Comparison of ENCODE assay signal across 10 cellular contexts in genomic region chr2:167196461-167197252, GRCh38.
A peak's percentile ranks its signal among the peaks of the same experiment; 100 is the strongest.
DNase-seq lines count a peak whose midpoint lies in the region; ATAC-seq, FAIRE-seq and TF ChIP-seq lines count a peak whose summit lies in the region.
"Had no signal": no experiment of that assay in that cellular context is flagged by ENCODE, and none has a peak within 500 bp of the region (broad histone marks: within the 10 kb centered on the region; RNA-seq: fewer than 3 reads in every experiment).

No MANE protein-coding gene starts in this region.

- no peaks in the 10 kb centered on the region for H3K36me3 Mint-ChIP-seq in endodermal cell (ENCODE audit: low read depth)

- H3K27ac ChIP-seq in K562 (ENCODE audit: extremely low read depth, low read depth, low read length) (no peak overlapping the region), neutrophil (peak overlapping the region; percentile 15), endodermal cell (ENCODE audit: low read depth, low read length) (no peak overlapping the region)

- CTCF ChIA-PET in K562 (lab: Yijun Ruan, JAX; ENCODE audit: low intra/inter-chr PET ratio): no interaction called here

- intact Hi-C loops in K562 (cut with micrococcal nuclease): no loop called here

- no peak for ATAC-seq in K562
- no peak for ATAC-seq in HG03460 (IDR thresholded peaks at IDR 0.05; ENCODE audit: unreplicated experiment)
- ATAC-seq in HG03469 (IDR thresholded peaks at IDR 0.05; ENCODE audit: unreplicated experiment): no peak

- TF ChIP-seq CTCF in K562 (IDR thresholded peaks at IDR 0.05 in 2 of 3, conservative IDR thresholded peaks at IDR 0.05 in 1 of 3; ENCODE audit: insufficient read depth in 2 of 3, low read depth in 1 of 3, low read length in 3 of 3) (no peak), neutrophil (IDR thresholded peaks at IDR 0.05) (no peak), endodermal cell (conservative IDR thresholded peaks at IDR 0.05) (no peak)

- no peak for TF ChIP-seq EP300 in K562 (IDR thresholded peaks at IDR 0.05; ENCODE audit: low read length)

- POLR2A ChIA-PET in K562 (lab: Yijun Ruan, JAX): no interaction called here

- H3K27me3 Mint-ChIP-seq in endodermal cell (ENCODE audit: insufficient read depth): no peaks in the 10 kb centered on the region

- TF ChIP-seq POLR2A in K562 (conservative IDR thresholded peaks at IDR 0.05): no peak

- H3K79me2 ChIP-seq in K562 (ENCODE audit: control insufficient read depth, insufficient read depth, low read length): no peaks in the 10 kb centered on the region

- no peaks in the 10 kb centered on the region; the same call in 1 of the 2 replicates for H3K9me3 ChIP-seq in K562 (replicated peaks; ENCODE audit: control insufficient read depth, insufficient read depth, low read depth, low read length)
- H3K9me3 ChIP-seq in neutrophil: no peaks in the 10 kb centered on the region
- H3K9me3 ChIP-seq in endodermal cell (ENCODE audit: control insufficient read depth, low read length): no peaks in the 10 kb centered on the region

- no peaks in the 10 kb centered on the region for H3K4me1 ChIP-seq in K562 (replicated peaks in 1 of 2; ENCODE audit: control insufficient read depth in 2 of 2, insufficient read depth in 2 of 2, low read length in 2 of 2)
- peaks cover 19 to 30% of the 10 kb centered on the region in 2 experiments for H3K4me1 ChIP-seq in neutrophil (ENCODE audit: control insufficient read depth in 1 of 2, insufficient read depth in 1 of 2, low read depth in 1 of 2, low read length in 1 of 2)
- no peaks in the 10 kb centered on the region for H3K4me1 ChIP-seq in endodermal cell (ENCODE audit: control insufficient read depth, insufficient read depth, low read length)

- 3% methylated on average over 6 of the region's 6 CpGs for WGBS in K562 (ENCODE audit: insufficient coverage, low coverage, missing lambda C conversion rate)
- WGBS in endodermal cell (ENCODE audit: insufficient coverage in 1 of 2, insufficient read length in 1 of 2), 2 experiments: 83 to 89% methylated on average over 4 to 6 of the region's 6 CpGs

- in situ Hi-C loops in K562 (cut with MboI): no loop called here

- H3K27ac Mint-ChIP-seq in endodermal cell: no peak overlapping the region

- H3K9me1 ChIP-seq in K562 (ENCODE audit: control insufficient read depth, insufficient read depth, low read length): no peaks in the 10 kb centered on the region

- no TSS peak for BruUV-seq in K562 (replicated peaks; lab: Mats Ljungman, UMichigan)

- H3K9me3 Mint-ChIP-seq in endodermal cell: no peaks in the 10 kb centered on the region

- H3K36me3 ChIP-seq in K562 (ENCODE audit: control insufficient read depth, insufficient read depth, low read length) (no peaks in the 10 kb centered on the region), neutrophil (no peaks in the 10 kb centered on the region), endodermal cell (ENCODE audit: control insufficient read depth, insufficient read depth, low read length) (no peaks in the 10 kb centered on the region)

- H3K9ac ChIP-seq in K562 (ENCODE audit: insufficient read depth in 1 of 2, low read depth in 2 of 2, low read length in 2 of 2): no peak overlapping the region
- H3K9ac ChIP-seq in endodermal cell (ENCODE audit: extremely low read depth, low read length, poor library complexity, severe bottlenecking): no peak overlapping the region

- H3K4me3 ChIP-seq in K562: no peak overlapping the region
- peak overlapping the region in 1 of 2 experiments; percentile 2 for H3K4me3 ChIP-seq in neutrophil (ENCODE audit: low read depth in 1 of 2, low read length in 1 of 2)
- no peak overlapping the region for H3K4me3 ChIP-seq in endodermal cell (ENCODE audit: low read length)

- H2AFZ ChIP-seq in K562 (ENCODE audit: low read depth, low read length): no peak overlapping the region

- no peaks in the 10 kb centered on the region for H4K20me1 ChIP-seq in K562 (replicated peaks; ENCODE audit: control insufficient read depth, insufficient read depth, low read length)

- no peaks in the 10 kb centered on the region for H3K27me3 ChIP-seq in K562 (ENCODE audit: control insufficient read depth in 2 of 2, insufficient read depth in 2 of 2, low read length in 2 of 2)
- no peaks in the 10 kb centered on the region for H3K27me3 ChIP-seq in neutrophil
- no peaks in the 10 kb centered on the region for H3K27me3 ChIP-seq in endodermal cell (ENCODE audit: control insufficient read depth, insufficient read depth, low read length, poor library complexity, severe bottlenecking)

- H3K4me3 Mint-ChIP-seq in endodermal cell: no peak overlapping the region

- peaks cover 4% of the 10 kb centered on the region for H3K4me1 Mint-ChIP-seq in endodermal cell

- DNase-seq in GF-D8 (lab: John Stamatoyannopoulos, UW) (peak; percentile 42), NCI-H2081 treated with DMSO at 0.1 percent for 48 hours (lab: John Stamatoyannopoulos, UW) (peak; percentile 23), K562 (ENCODE audit: extremely low read depth in 1 of 4, low spot score in 3 of 4) (no peak), endodermal cell (no peak)
- no peak for DNase-seq in activated CD4-positive, CD25-positive, alpha-beta regulatory T cell treated with anti-CD3 and anti-CD28 coated beads, Interleukin-2, amount 50 U/mL, for 72 hours
- DNase-seq: NCI-H1436 treated with DMSO at 0.1 percent for 48 hours had no signal

- no peak overlapping the region for H3K4me2 ChIP-seq in K562 (ENCODE audit: insufficient read depth, low read length)

- no peak for TF ChIP-seq RAD21 in K562 (CRISPR knock-in tag; conservative IDR thresholded peaks at IDR 0.05 in 1 of 2, IDR thresholded peaks at IDR 0.05 in 1 of 2)

- no peak for FAIRE-seq in K562 (lab: Jason Lieb, UNC)
- FAIRE-seq: keratinocyte had no signal

TF ChIP-seq in K562, 482 proteins besides CTCF, POLR2A, EP300 and RAD21:
- TF ChIP-seq GMEB1 (CRISPR knock-in tag; IDR thresholded peaks at IDR 0.05) (no peak), FOXJ2 (tag; IDR thresholded peaks at IDR 0.05) (no peak), NFIC (IDR thresholded peaks at IDR 0.05) (0 out of 2 replicates have a peak, but pooled peaks have one; percentile 19), IRF2 (CRISPR knock-in tag; IDR thresholded peaks at IDR 0.05) (no peak), HSF4 (CRISPR knock-in tag; IDR thresholded peaks at IDR 0.05; ENCODE audit: borderline replicate concordance) (no peak)

Comparison
In these comparisons a context has a peak if more than half of its experiments do, and no peak if none do; other contexts are left out.
1. DNase-seq: peak in GF-D8 (single experiment) and NCI-H2081 treated with DMSO at 0.1 percent for 48 hours (single experiment); none in K562 (0 of 4), activated CD4-positive, CD25-positive, alpha-beta regulatory T cell treated with anti-CD3 and anti-CD28 coated beads, Interleukin-2, amount 50 U/mL, for 72 hours (single experiment) and endodermal cell (single experiment).